22 cellular contexts compared by ENCODE assay signal in the genomic region with DNA sequence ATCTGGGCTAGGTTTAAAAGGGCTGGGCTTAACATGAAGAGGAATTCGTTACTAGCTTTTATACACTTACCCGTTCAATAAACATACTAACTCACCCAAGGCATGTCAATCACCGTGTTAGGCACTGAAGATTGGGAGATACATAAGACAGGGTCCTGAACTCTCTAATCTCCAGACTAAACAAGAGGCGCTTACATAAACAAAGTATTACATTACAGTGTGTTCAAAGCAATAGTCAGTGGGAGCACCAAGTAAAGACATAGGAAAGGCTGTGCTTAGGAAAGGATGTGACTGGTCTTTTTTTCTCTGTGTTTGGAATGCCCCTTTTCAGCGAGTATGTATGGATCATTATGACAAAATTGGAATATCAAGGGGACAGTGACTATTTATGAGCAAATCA.
A peak's percentile ranks its signal among the peaks of the same experiment; 100 is the strongest.
DNase-seq lines count a peak whose midpoint lies in the region; ATAC-seq and TF ChIP-seq lines count a peak whose summit lies in the region.
"Had no signal": no experiment of that assay in that cellular context is flagged by ENCODE, and none has a peak within 500 bp of the region (broad histone marks: within the 10 kb centered on the region; RNA-seq: fewer than 3 reads in every experiment).

No MANE protein-coding gene starts in this region.

- no peak overlapping the region for H3K14ac ChIP-seq in mesenchymal stem cell (ENCODE audit: low read length in 2 of 2)

- no peak for ATAC-seq in activated CD8-positive, alpha-beta T cell treated with anti-CD3 and anti-CD28 coated beads for 36 hours

- no peak overlapping the region for H2BK15ac ChIP-seq in mesenchymal stem cell (ENCODE audit: low read depth, poor library complexity, severe bottlenecking)

- no peak overlapping the region for H3K23ac ChIP-seq in mesenchymal stem cell (ENCODE audit: low read length in 2 of 2)

- CTCF ChIA-PET in activated CD8-positive, alpha-beta T cell treated with anti-CD3 and anti-CD28 coated beads for 36 hours (lab: Charles Lee): interaction anchor here (0.7 kb wide), 1 partner anchor 555 kb away, joined by 3 read pairs; no protein-coding TSS in a partner anchor

- TF ChIP-seq CTCF in AG09319 (IDR thresholded peaks at IDR 0.05; ENCODE audit: low read depth, low read length) (no peak), Loucy (conservative IDR thresholded peaks at IDR 0.05; ENCODE audit: low read length) (no peak), brain microvascular endothelial cell (IDR thresholded peaks at IDR 0.05; ENCODE audit: low read depth, low read length, missing control alignments) (no peak), foreskin fibroblast (IDR thresholded peaks at IDR 0.05; ENCODE audit: low read depth, low read length) (no peak), spleen (IDR thresholded peaks at IDR 0.05 in 8 of 11, conservative IDR thresholded peaks at IDR 0.05 in 3 of 11) (no peak)
- no peak for TF ChIP-seq CTCF in activated CD8-positive, alpha-beta T cell treated with anti-CD3 and anti-CD28 coated beads for 36 hours (IDR thresholded peaks at IDR 0.05)

- H3K9me2 ChIP-seq in Loucy (replicated peaks; ENCODE audit: low read depth, low read length): no peaks in the 10 kb centered on the region

- no peak overlapping the region for H3K4ac ChIP-seq in mesenchymal stem cell (ENCODE audit: low read depth in 1 of 2, low read length in 2 of 2)

- H2BK120ac ChIP-seq in mesenchymal stem cell (ENCODE audit: low read depth, low read length): no peak overlapping the region

- peak; percentile 4 for DNase-seq in AG09319 (ENCODE audit: extremely low read depth, low read depth)
- DNase-seq in brain microvascular endothelial cell: peak; percentile 28
- peak; percentile 73 for DNase-seq in mesenchymal stem cell
- DNase-seq in foreskin fibroblast: no peak
- no peak for DNase-seq in spleen
- DNase-seq in activated CD8-positive, alpha-beta T cell treated with anti-CD3 and anti-CD28 coated beads for 36 hours: no peak
- DNase-seq in effector CD8-positive, alpha-beta T cell (lab: John Stamatoyannopoulos, UW): no peak
- DNase-seq: 8988T; CD8-positive, alpha-beta memory T cell; DMS79 treated with DMSO at 0.1 percent for 48 hours; GDM1; GOT3; Kasumi-1; NCI-H1105 treated with DMSO at 0.1 percent for 48 hours; NCI-H1694 treated with DMSO at 0.1 percent for 48 hours; NCI-H2107; NCI-H226; NCI-H526 treated with DMSO at 0.1 percent for 48 hours; OCI-M1; SHP77 treated with DMSO at 0.1 percent for 48 hours had no signal

- peaks cover 7% of the 10 kb centered on the region for H3K4me1 ChIP-seq in Loucy (ENCODE audit: insufficient read depth, low read length, poor library complexity, severe bottlenecking)
- H3K4me1 ChIP-seq in mesenchymal stem cell (ENCODE audit: control insufficient read depth, insufficient read depth, low read depth, low read length): no peaks in the 10 kb centered on the region
- H3K4me1 ChIP-seq in spleen: no peaks in the 10 kb centered on the region
- H3K4me1 ChIP-seq: BLaER1 had no signal

- H3K36me3 ChIP-seq in Loucy (ENCODE audit: insufficient read depth, low read length): no peaks in the 10 kb centered on the region
- H3K36me3 ChIP-seq in brain microvascular endothelial cell (replicated peaks): no peaks in the 10 kb centered on the region
- no peaks in the 10 kb centered on the region for H3K36me3 ChIP-seq in mesenchymal stem cell (ENCODE audit: control insufficient read depth in 1 of 2, insufficient read depth in 2 of 2, low read depth in 1 of 2, low read length in 2 of 2)
- no peaks in the 10 kb centered on the region for H3K36me3 ChIP-seq in spleen
- H3K36me3 ChIP-seq: BLaER1 had no signal

- H3K27ac ChIP-seq in brain microvascular endothelial cell (no peak overlapping the region), mesenchymal stem cell (ENCODE audit: low read length, poor library complexity, severe bottlenecking) (no peak overlapping the region), spleen (no peak overlapping the region)
- H3K27ac ChIP-seq: BLaER1 had no signal

- no peaks in the 10 kb centered on the region for H3K36me3 Mint-ChIP-seq in activated CD8-positive, alpha-beta T cell treated with anti-CD3 and anti-CD28 coated beads for 36 hours (ENCODE audit: low read depth)
- H3K36me3 Mint-ChIP-seq: CD8-positive, alpha-beta memory T cell had no signal

- no peaks in the 10 kb centered on the region for H3K9me3 ChIP-seq in Loucy (ENCODE audit: insufficient read depth, low read depth, low read length)
- H3K9me3 ChIP-seq in mesenchymal stem cell (ENCODE audit: control insufficient read depth, low read length): peaks cover 13% of the 10 kb centered on the region
- H3K9me3 ChIP-seq in spleen: peaks cover 0 to 14% (median 9%) of the 10 kb centered on the region in 8 donors

- no peak overlapping the region for H2BK12ac ChIP-seq in mesenchymal stem cell (ENCODE audit: low read length in 2 of 2)

- no peak overlapping the region for H2AK5ac ChIP-seq in mesenchymal stem cell (ENCODE audit: low read length, severe bottlenecking)

- POLR2A ChIA-PET in activated CD8-positive, alpha-beta T cell treated with anti-CD3 and anti-CD28 coated beads for 36 hours (lab: Charles Lee): interaction anchor here (1.0 kb wide), 1 partner anchor 50 kb away, joined by 3 read pairs; no protein-coding TSS in a partner anchor

- H3K79me2 ChIP-seq in Loucy (ENCODE audit: insufficient read depth, low read length): no peaks in the 10 kb centered on the region

- no peak overlapping the region for H2AFZ ChIP-seq in Loucy (ENCODE audit: low read length)
- H2AFZ ChIP-seq in mesenchymal stem cell (ENCODE audit: low read depth, low read length): no peak overlapping the region

- H3K27me3 Mint-ChIP-seq in activated CD8-positive, alpha-beta T cell treated with anti-CD3 and anti-CD28 coated beads for 36 hours: peaks cover 8% of the 10 kb centered on the region

- no peak overlapping the region for H4K91ac ChIP-seq in mesenchymal stem cell (ENCODE audit: low read length)

- no peak overlapping the region for H3K4me3 ChIP-seq in Loucy (ENCODE audit: low read length, poor library complexity, severe bottlenecking)
- no peak overlapping the region for H3K4me3 ChIP-seq in brain microvascular endothelial cell (ENCODE audit: low read depth, low read length)
- no peak overlapping the region for H3K4me3 ChIP-seq in mesenchymal stem cell (ENCODE audit: insufficient read depth in 1 of 2, low read depth in 1 of 2, low read length in 2 of 2)
- H3K4me3 ChIP-seq in foreskin fibroblast (ENCODE audit: low read depth in 1 of 2, low read length in 2 of 2): no peak overlapping the region
- no peak overlapping the region for H3K4me3 ChIP-seq in spleen
- H3K4me3 ChIP-seq: BLaER1 had no signal

- TF ChIP-seq POLR2A in spleen (IDR thresholded peaks at IDR 0.05): no peak

- no peaks in the 10 kb centered on the region for H4K20me1 ChIP-seq in Loucy (ENCODE audit: insufficient read depth, low read length, poor library complexity, severe bottlenecking)
- H4K20me1 ChIP-seq: BLaER1 had no signal

- no peak overlapping the region for H3K9ac ChIP-seq in Loucy (ENCODE audit: low read depth, low read length, poor library complexity, severe bottlenecking)
- H3K9ac ChIP-seq in mesenchymal stem cell (ENCODE audit: low read length): no peak overlapping the region
- H3K9ac ChIP-seq: BLaER1 had no signal

- H3K79me1 ChIP-seq in mesenchymal stem cell (replicated peaks; ENCODE audit: low read length, poor library complexity, severe bottlenecking): no peaks in the 10 kb centered on the region

- H3K4me1 Mint-ChIP-seq in activated CD8-positive, alpha-beta T cell treated with anti-CD3 and anti-CD28 coated beads for 36 hours (ENCODE audit: low read depth): no peaks in the 10 kb centered on the region
- H3K4me1 Mint-ChIP-seq: CD8-positive, alpha-beta memory T cell had no signal

- no peak overlapping the region for H3K4me3 Mint-ChIP-seq in activated CD8-positive, alpha-beta T cell treated with anti-CD3 and anti-CD28 coated beads for 36 hours
- H3K4me3 Mint-ChIP-seq: CD8-positive, alpha-beta memory T cell had no signal

- intact Hi-C loops in spleen (cut with DNase I; ENCODE audit: low total_unique reads): no loop called here
- intact Hi-C loops in activated CD8-positive, alpha-beta T cell treated with anti-CD3 and anti-CD28 coated beads for 36 hours (cut with micrococcal nuclease): no loop called here

- no CpG with 5 or more reads among the region's 5 CpGs for WGBS in mesenchymal stem cell
- 62 to 78% (median 68%) methylated on average over 5 of the region's 5 CpGs for WGBS in spleen, 5 donors

- H3K9me3 Mint-ChIP-seq in activated CD8-positive, alpha-beta T cell treated with anti-CD3 and anti-CD28 coated beads for 36 hours: no peaks in the 10 kb centered on the region

- H3F3A ChIP-seq in Loucy (ENCODE audit: low read depth): no peaks in the 10 kb centered on the region

- no peak overlapping the region for H3K18ac ChIP-seq in mesenchymal stem cell (ENCODE audit: low read depth in 1 of 2, low read length in 2 of 2)

- H4K8ac ChIP-seq in mesenchymal stem cell (ENCODE audit: low read length): no peak overlapping the region

- H3K4me2 ChIP-seq in Loucy (ENCODE audit: low read depth, low read length, poor library complexity, severe bottlenecking) (peak overlapping the region; percentile 15), mesenchymal stem cell (ENCODE audit: low read length, poor library complexity, severe bottlenecking) (no peak overlapping the region)
- H3K4me2 ChIP-seq: BLaER1 had no signal

- H2BK5ac ChIP-seq in mesenchymal stem cell (ENCODE audit: low read depth, low read length, poor library complexity, severe bottlenecking): no peak overlapping the region

- H3K27me3 ChIP-seq in Loucy (ENCODE audit: insufficient read depth, low read length, poor library complexity, severe bottlenecking) (no peaks in the 10 kb centered on the region), brain microvascular endothelial cell (replicated peaks) (no peaks in the 10 kb centered on the region), mesenchymal stem cell (ENCODE audit: control insufficient read depth in 1 of 2, insufficient read depth in 1 of 2, low read length in 2 of 2) (no peaks in the 10 kb centered on the region), spleen (replicated peaks in 1 of 7) (no peaks in the 10 kb centered on the region)
- H3K27me3 ChIP-seq: BLaER1 had no signal

- in situ Hi-C loops in brain microvascular endothelial cell (cut with HindIII; ENCODE audit: low pct_ligation_motif_present, low sequenced_read_pairs): no loop called here

- no peak overlapping the region for H3K27ac Mint-ChIP-seq in activated CD8-positive, alpha-beta T cell treated with anti-CD3 and anti-CD28 coated beads for 36 hours
- H3K27ac Mint-ChIP-seq: CD8-positive, alpha-beta memory T cell had no signal

Comparison
In these comparisons a context has a peak if more than half of its experiments do, and no peak if none do; other contexts are left out.
1. DNase-seq: peak in AG09319 (single experiment), brain microvascular endothelial cell (single experiment) and mesenchymal stem cell (single experiment); none in foreskin fibroblast (0 of 2), spleen (single experiment), activated CD8-positive, alpha-beta T cell treated with anti-CD3 and anti-CD28 coated beads for 36 hours (single experiment) and effector CD8-positive, alpha-beta T cell (single experiment).